Comparison of ENCODE assay signal across 8 cellular contexts in genomic region chr3:66039590-66039887, GRCh38. TPM values are rescaled to one million over a fixed set of nuclear protein-coding genes. Genes with fewer than 3 reads are reported as not detected.
DNase-seq lines count a peak whose midpoint lies in the region; ATAC-seq and TF ChIP-seq lines count a peak whose summit lies in the region.

No MANE protein-coding gene starts in this region.

- H3K36me3 Mint-ChIP-seq in endothelial cell (ENCODE audit: low read depth, unreplicated experiment) (no peaks in the 10 kb centered on the region), mesothelial cell of epicardium (peaks cover 3% of the 10 kb centered on the region)

- H3K4me2 ChIP-seq in BLaER1 = peak overlapping the region; percentile 77

- H4K20me1 ChIP-seq in BLaER1 = peaks cover 14% of the 10 kb centered on the region; the same call in 1 of the 2 replicates

- H3K4me3 Mint-ChIP-seq in endothelial cell (ENCODE audit: unreplicated experiment) = peak overlapping the region; percentile 90
- H3K4me3 Mint-ChIP-seq in mesothelial cell of epicardium = peak overlapping the region; percentile 95

- peak; percentile 40 for DNase-seq in NT2/D1 (ENCODE audit: low read depth, low spot score)
- DNase-seq in endothelial cell (ENCODE audit: low spot score) = peak; percentile 58
- DNase-seq in mesothelial cell of epicardium (ENCODE audit: low spot score in 2 of 2, unreplicated experiment in 2 of 2) = peak in 1 of 2 experiments; percentile 53
- DNase-seq in NCI-H2029 (lab: John Stamatoyannopoulos, UW) = no peak
- no peak for DNase-seq in NCI-H1436 treated with DMSO at 0.1 percent for 48 hours (lab: John Stamatoyannopoulos, UW)

- H3K4me1 Mint-ChIP-seq in endothelial cell (ENCODE audit: unreplicated experiment) (peaks cover 31% of the 10 kb centered on the region), mesothelial cell of epicardium (peaks cover 29% of the 10 kb centered on the region)

- H3K27me3 Mint-ChIP-seq in endothelial cell (ENCODE audit: unreplicated experiment) (peaks cover 5% of the 10 kb centered on the region), mesothelial cell of epicardium (ENCODE audit: low read depth) (no peaks in the 10 kb centered on the region)

- no peaks in the 10 kb centered on the region for H3K9me3 Mint-ChIP-seq in endothelial cell (ENCODE audit: unreplicated experiment)
- H3K9me3 Mint-ChIP-seq in mesothelial cell of epicardium = no peaks in the 10 kb centered on the region

- peaks cover 35% of the 10 kb centered on the region for H3K4me1 ChIP-seq in BLaER1
- peaks cover 5% of the 10 kb centered on the region for H3K4me1 ChIP-seq in NT2/D1 (ENCODE audit: insufficient read depth, insufficient read length)

- H3K9me3 ChIP-seq in BLaER1 (no peaks in the 10 kb centered on the region), NT2/D1 (ENCODE audit: insufficient read depth, low read length) (no peaks in the 10 kb centered on the region)

- H3K4me3 ChIP-seq in BLaER1 = peak overlapping the region; percentile 83
- H3K4me3 ChIP-seq in NT2/D1 (ENCODE audit: insufficient read length, low read depth) = peak overlapping the region; percentile 93

- TF ChIP-seq CTCF in endothelial cell (IDR thresholded peaks at IDR 0.05; ENCODE audit: unreplicated experiment) (peak; percentile 23), mesothelial cell of epicardium (IDR thresholded peaks at IDR 0.05; ENCODE audit: unreplicated experiment) (no peak)

- peak overlapping the region; percentile 88 for H3K9ac ChIP-seq in BLaER1
- peak overlapping the region; percentile 79 for H3K9ac ChIP-seq in NT2/D1 (ENCODE audit: insufficient read length, low read depth)

- peaks cover 8% of the 10 kb centered on the region for H3K27me3 ChIP-seq in BLaER1
- H3K27me3 ChIP-seq in NT2/D1 (ENCODE audit: insufficient read depth, insufficient read length) = no peaks in the 10 kb centered on the region

- ATAC-seq in GM18517 (IDR thresholded peaks at IDR 0.05; ENCODE audit: unreplicated experiment) = no peak
- no peak for ATAC-seq in GM18870 (IDR thresholded peaks at IDR 0.05; ENCODE audit: unreplicated experiment)

- 0 out of 2 replicates have a peak overlapping the region, but pooled peaks have one; percentile 50 for H3K27ac ChIP-seq in BLaER1

- H3K27ac Mint-ChIP-seq in endothelial cell (ENCODE audit: unreplicated experiment) (peak overlapping the region; percentile 67), mesothelial cell of epicardium (peak overlapping the region; percentile 87)

- H3K36me3 ChIP-seq in BLaER1 (no peaks in the 10 kb centered on the region), NT2/D1 (ENCODE audit: insufficient read depth, insufficient read length, low read length) (peaks cover 4% of the 10 kb centered on the region)

RNA-seq across cellular contexts. Expression of gene MAGI1, which starts 0.8 kb away (rescaled TPM):
- total RNA-seq in endothelial cell (ENCODE audit: unreplicated experiment) = 33.8 TPM
- 61.2 to 65.6 TPM (median 62.7 TPM) in 3 replicates for total RNA-seq in mesothelial cell of epicardium

Comparison
In these comparisons a context has a peak if more than half of its experiments do, and no peak if none do; other contexts are left out.
1. DNase-seq: peak in NT2/D1 (single experiment) and endothelial cell (single experiment); none in NCI-H2029 (single experiment) and NCI-H1436 treated with DMSO at 0.1 percent for 48 hours (single experiment).